In genomic region chr7:47038621-47039020, GRCh38 we compare ENCODE assay signal across 1 cellular context.
TF ChIP-seq lines count a peak whose summit lies in the region.

No MANE protein-coding gene starts in this region.

TF ChIP-seq in GM23338, 12 proteins besides CTCF, POLR2A, EP300 and RAD21 (continued from another document):
- TF ChIP-seq REST (IDR thresholded peaks at IDR 0.05; ENCODE audit: unreplicated experiment): no peak
- no peak for TF ChIP-seq STAT1 (IDR thresholded peaks at IDR 0.05; ENCODE audit: unreplicated experiment)
- TF ChIP-seq, protein P1, sequence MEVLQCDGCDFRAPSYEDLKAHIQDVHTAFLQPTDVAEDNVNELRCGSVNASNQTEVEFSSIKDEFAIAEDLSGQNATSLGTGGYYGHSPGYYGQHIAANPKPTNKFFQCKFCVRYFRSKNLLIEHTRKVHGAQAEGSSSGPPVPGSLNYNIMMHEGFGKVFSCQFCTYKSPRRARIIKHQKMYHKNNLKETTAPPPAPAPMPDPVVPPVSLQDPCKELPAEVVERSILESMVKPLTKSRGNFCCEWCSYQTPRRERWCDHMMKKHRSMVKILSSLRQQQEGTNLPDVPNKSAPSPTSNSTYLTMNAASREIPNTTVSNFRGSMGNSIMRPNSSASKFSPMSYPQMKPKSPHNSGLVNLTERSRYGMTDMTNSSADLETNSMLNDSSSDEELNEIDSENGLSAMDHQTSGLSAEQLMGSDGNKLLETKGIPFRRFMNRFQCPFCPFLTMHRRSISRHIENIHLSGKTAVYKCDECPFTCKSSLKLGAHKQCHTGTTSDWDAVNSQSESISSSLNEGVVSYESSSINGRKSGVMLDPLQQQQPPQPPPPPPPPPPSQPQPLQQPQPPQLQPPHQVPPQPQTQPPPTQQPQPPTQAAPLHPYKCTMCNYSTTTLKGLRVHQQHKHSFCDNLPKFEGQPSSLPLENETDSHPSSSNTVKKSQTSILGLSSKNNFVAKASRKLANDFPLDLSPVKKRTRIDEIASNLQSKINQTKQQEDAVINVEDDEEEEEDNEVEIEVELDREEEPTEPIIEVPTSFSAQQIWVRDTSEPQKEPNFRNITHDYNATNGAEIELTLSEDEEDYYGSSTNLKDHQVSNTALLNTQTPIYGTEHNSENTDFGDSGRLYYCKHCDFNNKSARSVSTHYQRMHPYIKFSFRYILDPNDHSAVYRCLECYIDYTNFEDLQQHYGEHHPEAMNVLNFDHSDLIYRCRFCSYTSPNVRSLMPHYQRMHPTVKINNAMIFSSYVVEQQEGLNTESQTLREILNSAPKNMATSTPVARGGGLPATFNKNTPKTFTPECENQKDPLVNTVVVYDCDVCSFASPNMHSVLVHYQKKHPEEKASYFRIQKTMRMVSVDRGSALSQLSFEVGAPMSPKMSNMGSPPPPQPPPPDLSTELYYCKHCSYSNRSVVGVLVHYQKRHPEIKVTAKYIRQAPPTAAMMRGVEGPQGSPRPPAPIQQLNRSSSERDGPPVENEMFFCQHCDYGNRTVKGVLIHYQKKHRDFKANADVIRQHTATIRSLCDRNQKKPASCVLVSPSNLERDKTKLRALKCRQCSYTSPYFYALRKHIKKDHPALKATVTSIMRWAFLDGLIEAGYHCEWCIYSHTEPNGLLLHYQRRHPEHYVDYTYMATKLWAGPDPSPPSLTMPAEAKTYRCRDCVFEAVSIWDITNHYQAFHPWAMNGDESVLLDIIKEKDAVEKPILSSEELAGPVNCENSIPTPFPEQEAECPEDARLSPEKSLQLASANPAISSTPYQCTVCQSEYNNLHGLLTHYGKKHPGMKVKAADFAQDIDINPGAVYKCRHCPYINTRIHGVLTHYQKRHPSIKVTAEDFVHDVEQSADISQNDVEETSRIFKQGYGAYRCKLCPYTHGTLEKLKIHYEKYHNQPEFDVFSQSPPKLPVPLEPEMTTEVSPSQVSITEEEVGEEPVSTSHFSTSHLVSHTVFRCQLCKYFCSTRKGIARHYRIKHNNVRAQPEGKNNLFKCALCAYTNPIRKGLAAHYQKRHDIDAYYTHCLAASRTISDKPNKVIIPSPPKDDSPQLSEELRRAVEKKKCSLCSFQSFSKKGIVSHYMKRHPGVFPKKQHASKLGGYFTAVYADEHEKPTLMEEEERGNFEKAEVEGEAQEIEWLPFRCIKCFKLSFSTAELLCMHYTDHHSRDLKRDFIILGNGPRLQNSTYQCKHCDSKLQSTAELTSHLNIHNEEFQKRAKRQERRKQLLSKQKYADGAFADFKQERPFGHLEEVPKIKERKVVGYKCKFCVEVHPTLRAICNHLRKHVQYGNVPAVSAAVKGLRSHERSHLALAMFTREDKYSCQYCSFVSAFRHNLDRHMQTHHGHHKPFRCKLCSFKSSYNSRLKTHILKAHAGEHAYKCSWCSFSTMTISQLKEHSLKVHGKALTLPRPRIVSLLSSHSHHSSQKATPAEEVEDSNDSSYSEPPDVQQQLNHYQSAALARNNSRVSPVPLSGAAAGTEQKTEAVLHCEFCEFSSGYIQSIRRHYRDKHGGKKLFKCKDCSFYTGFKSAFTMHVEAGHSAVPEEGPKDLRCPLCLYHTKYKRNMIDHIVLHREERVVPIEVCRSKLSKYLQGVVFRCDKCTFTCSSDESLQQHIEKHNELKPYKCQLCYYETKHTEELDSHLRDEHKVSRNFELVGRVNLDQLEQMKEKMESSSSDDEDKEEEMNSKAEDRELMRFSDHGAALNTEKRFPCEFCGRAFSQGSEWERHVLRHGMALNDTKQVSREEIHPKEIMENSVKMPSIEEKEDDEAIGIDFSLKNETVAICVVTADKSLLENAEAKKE (CRISPR knock-in tag; IDR thresholded peaks at IDR 0.05): no peak
